In the genomic region with DNA sequence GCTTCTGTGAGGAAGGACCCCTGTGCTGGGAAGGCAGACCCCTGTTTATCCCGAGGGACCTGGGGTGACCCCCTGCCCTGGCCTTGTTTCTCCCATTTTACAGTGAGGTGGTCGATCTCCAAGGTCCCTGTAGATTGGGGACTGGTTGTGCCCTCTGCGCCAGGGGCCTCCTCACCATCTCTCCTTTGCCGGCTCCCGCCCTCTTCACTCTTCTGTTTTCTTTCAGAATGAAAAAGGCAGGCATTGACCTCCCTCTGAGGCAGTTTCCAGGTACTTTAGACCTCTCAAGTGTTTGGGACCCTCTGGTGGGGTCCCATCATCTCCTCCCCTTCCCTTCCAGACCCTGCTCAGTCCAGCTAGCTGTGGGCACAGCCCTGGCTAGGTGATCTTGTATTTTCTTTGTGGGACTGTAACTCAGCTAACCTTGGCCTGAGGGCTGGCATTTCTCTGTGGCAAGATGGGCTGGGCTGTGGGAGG, we compare ENCODE assay signal across 9 cellular contexts. TPM values are rescaled to one million over a fixed set of nuclear protein-coding genes. Genes with fewer than 3 reads are reported as not detected.
DNase-seq lines count a peak whose midpoint lies in the region; ATAC-seq and TF ChIP-seq lines count a peak whose summit lies in the region.
"Had no signal": no experiment of that assay in that cellular context is flagged by ENCODE, and none has a peak within 500 bp of the region (broad histone marks: within the 10 kb centered on the region; RNA-seq: fewer than 3 reads in every experiment).

No MANE protein-coding gene starts in this region.

- in situ Hi-C loops in brain microvascular endothelial cell (cut with HindIII; ENCODE audit: low pct_ligation_motif_present, low sequenced_read_pairs) = no loop called here

- H3K9me3 ChIP-seq in lung (ENCODE audit: control insufficient read depth in 2 of 2, insufficient read depth in 1 of 2, low read length in 1 of 2) = no peaks in the 10 kb centered on the region
- H3K9me3 ChIP-seq in tibial nerve = no peaks in the 10 kb centered on the region

- H3K4me1 Mint-ChIP-seq in activated T-cell treated with anti-CD3 and anti-CD28 coated beads, Interleukin-2, amount 50 U/mL, for 72 hours (ENCODE audit: low read depth) = peaks cover 45% of the 10 kb centered on the region

- no peaks in the 10 kb centered on the region for H3K27me3 Mint-ChIP-seq in activated T-cell treated with anti-CD3 and anti-CD28 coated beads, Interleukin-2, amount 50 U/mL, for 72 hours (ENCODE audit: low read depth)

- peak overlapping the region; percentile 94 for H3K4me3 ChIP-seq in brain microvascular endothelial cell (ENCODE audit: low read depth, low read length)
- H3K4me3 ChIP-seq in lung = peak overlapping the region; percentile 76
- peak overlapping the region; percentile 65 to 79 (median 73) for H3K4me3 ChIP-seq in tibial nerve

- H3K4me1 ChIP-seq in lung (ENCODE audit: control insufficient read depth in 2 of 2, insufficient read depth in 2 of 2, low read length in 2 of 2) = peaks cover 12 to 42% of the 10 kb centered on the region in 2 donors
- peaks cover 0 to 91% (median 54%) of the 10 kb centered on the region in 4 donors for H3K4me1 ChIP-seq in tibial nerve

- no peak for ATAC-seq in activated T-cell treated with anti-CD3 and anti-CD28 coated beads, Interleukin-2, amount 50 U/mL, for 72 hours (replicated peaks in 1 of 2)
- ATAC-seq in lung (ENCODE audit: insufficient read depth, low FRiP score) (no peak), HG03521 (IDR thresholded peaks at IDR 0.05; ENCODE audit: unreplicated experiment) (no peak)

- 28 to 64% methylated on average over 5 of the region's 5 CpGs for WGBS in lung, 2 donors
- 7 to 21% methylated on average over 5 of the region's 5 CpGs for WGBS in tibial nerve, 2 donors

- no peak for TF ChIP-seq POLR2A in tibial nerve (IDR thresholded peaks at IDR 0.05)

- peak overlapping the region; percentile 89 to 91 for H3K4me3 Mint-ChIP-seq in activated T-cell treated with anti-CD3 and anti-CD28 coated beads, Interleukin-2, amount 50 U/mL, for 72 hours

- H3K27me3 ChIP-seq in brain microvascular endothelial cell (replicated peaks) = no peaks in the 10 kb centered on the region
- H3K27me3 ChIP-seq in lung (ENCODE audit: control insufficient read depth, insufficient read depth) = no peaks in the 10 kb centered on the region
- no peaks in the 10 kb centered on the region for H3K27me3 ChIP-seq in tibial nerve

- no peak for TF ChIP-seq EP300 in tibial nerve (IDR thresholded peaks at IDR 0.05)

- peaks cover 0 to 4% of the 10 kb centered on the region in 2 donors for H3K36me3 Mint-ChIP-seq in activated T-cell treated with anti-CD3 and anti-CD28 coated beads, Interleukin-2, amount 50 U/mL, for 72 hours (ENCODE audit: insufficient read depth in 2 of 2)

- no peak for DNase-seq in activated T-cell treated with anti-CD3 and anti-CD28 coated beads, Interleukin-2, amount 50 U/mL, for 72 hours
- no peak for DNase-seq in activated T-cell treated with anti-CD3 and anti-CD28 coated beads, Interleukin-2, amount 50 U/mL, for 48 hours
- DNase-seq in brain microvascular endothelial cell (no peak), lung (ENCODE audit: low spot score) (no peak), tibial nerve (ENCODE audit: low spot score in 2 of 2) (no peak), NCI-H1048 (lab: John Stamatoyannopoulos, UW) (no peak)
- DNase-seq in activated effector memory CD4-positive, alpha-beta T cell treated with anti-CD3 and anti-CD28 coated beads, Interleukin-2, amount 50 U/mL, for 16 hours = no peak

- H3K27ac Mint-ChIP-seq in activated T-cell treated with anti-CD3 and anti-CD28 coated beads, Interleukin-2, amount 50 U/mL, for 72 hours = peak overlapping the region; percentile 47

- no peaks in the 10 kb centered on the region for H3K9me3 Mint-ChIP-seq in activated T-cell treated with anti-CD3 and anti-CD28 coated beads, Interleukin-2, amount 50 U/mL, for 72 hours

- TF ChIP-seq CTCF in brain microvascular endothelial cell (IDR thresholded peaks at IDR 0.05; ENCODE audit: low read depth, low read length, missing control alignments) = no peak
- TF ChIP-seq CTCF in lung (IDR thresholded peaks at IDR 0.05; ENCODE audit: control extremely low read depth, extremely low read depth) = no peak
- no peak for TF ChIP-seq CTCF in tibial nerve (IDR thresholded peaks at IDR 0.05)

- H3K27ac ChIP-seq in brain microvascular endothelial cell = peak overlapping the region; percentile 90
- peak overlapping the region; percentile 88 to 98 for H3K27ac ChIP-seq in lung (ENCODE audit: low read depth in 1 of 2, low read length in 1 of 2)
- peak overlapping the region; percentile 95 to 99 (median 96) for H3K27ac ChIP-seq in tibial nerve
- H3K27ac ChIP-seq: HL-60 had no signal

- H3K36me3 ChIP-seq in brain microvascular endothelial cell (replicated peaks) (peaks cover 37% of the 10 kb centered on the region), lung (ENCODE audit: control insufficient read depth in 2 of 2, insufficient read depth in 2 of 2, low read length in 2 of 2) (peaks cover 9 to 25% of the 10 kb centered on the region in 2 donors), tibial nerve (peaks cover under 1 to 28% (median 5%) of the 10 kb centered on the region in 3 donors)

RNA-seq across cellular contexts. Expression of a gene that starts 1.5 kb away (rescaled TPM):
- total RNA-seq in activated T-cell treated with anti-CD3 and anti-CD28 coated beads, Interleukin-2, amount 50 U/mL, for 72 hours = 10 to 100 TPM; 17.3 to 20.4 TPM
- total RNA-seq in lung (100 to 1,000 TPM; 234 to 585 TPM), tibial nerve (100 to 1,000 TPM; 151 to 358 (median 184) TPM)
- 100 to 1,000 TPM; 112 to 340 TPM for polyA plus RNA-seq in lung

RNA-seq across cellular contexts. Expression of a gene that starts 37.8 kb away (rescaled TPM):
- 10 to 100 TPM; 16.9 to 29.5 TPM for total RNA-seq in activated T-cell treated with anti-CD3 and anti-CD28 coated beads, Interleukin-2, amount 50 U/mL, for 72 hours
- total RNA-seq in lung (10 to 100 TPM; 15.9 to 24.7 TPM), tibial nerve (100 to 1,000 TPM in 2 of 4 donors, 10 to 100 TPM in 2; 92.2 to 122 (median 101) TPM)
- polyA plus RNA-seq in lung = 1 to 10 TPM; 6.2 to 8.2 TPM

Comparison
In these comparisons a context has a peak if more than half of its experiments do, and no peak if none do; other contexts are left out.
1. RNA of a gene that starts 1.5 kb away (total RNA-seq): 234 to 585 TPM in lung and 151 to 358 TPM in tibial nerve; 17.3 to 20.4 TPM in activated T-cell treated with anti-CD3 and anti-CD28 coated beads, Interleukin-2, amount 50 U/mL, for 72 hours; every median in the first group is over 4 times any median in the second.
2. Peak in every context shown above with its lines, with median percentiles within 50 percentile points of each other: H3K27ac ChIP-seq and H3K4me3 ChIP-seq.